In the genomic region with DNA sequence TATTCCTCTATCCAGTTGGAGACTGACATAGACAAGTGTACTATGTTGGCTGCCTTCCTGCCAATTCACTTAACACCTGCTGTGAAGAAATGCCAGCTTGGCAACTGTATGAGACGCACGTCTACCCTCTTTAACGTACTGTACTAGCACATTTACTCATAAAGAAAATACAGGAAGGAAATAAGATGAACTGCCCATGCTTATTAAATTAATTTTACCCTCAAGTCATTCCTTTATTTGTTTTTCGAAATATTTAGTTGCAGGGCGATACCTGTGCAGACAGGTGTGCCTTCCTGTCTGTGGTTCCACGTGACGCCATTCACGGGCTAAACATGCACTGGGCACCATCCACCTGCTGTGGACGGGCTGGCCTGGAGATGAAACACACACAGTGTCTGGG, we compare ENCODE assay signal across 20 cellular contexts. TPM values are rescaled to one million over a fixed set of nuclear protein-coding genes. Genes with fewer than 3 reads are reported as not detected.
DNase-seq lines count a peak whose midpoint lies in the region; ATAC-seq and TF ChIP-seq lines count a peak whose summit lies in the region.
"Had no signal": no experiment of that assay in that cellular context is flagged by ENCODE, and none has a peak within 500 bp of the region (broad histone marks: within the 10 kb centered on the region; RNA-seq: fewer than 3 reads in every experiment).

No MANE protein-coding gene starts in this region.

- H3K27ac ChIP-seq in epithelial cell of prostate (no peak overlapping the region), gastrocnemius medialis (no peak overlapping the region)
- H3K27ac ChIP-seq: colonic mucosa, SK-N-MC, vagina had no signal

- in situ Hi-C loops in gastrocnemius medialis (cut with MboI; ENCODE audit: low sequenced_read_pairs in 4 of 4), result no loop called here

- H3K27me3 ChIP-seq in gastrocnemius medialis, result no peaks in the 10 kb centered on the region
- H3K27me3 ChIP-seq: colonic mucosa, vagina had no signal

- intact Hi-C loops in gastrocnemius medialis (cut with DNase I; ENCODE audit: low total_unique reads), result no loop called here

- DNase-seq in NCI-H2171 treated with DMSO at 0.1 percent for 48 hours (lab: John Stamatoyannopoulos, UW) (peak; percentile 33), NCI-H2171 (lab: John Stamatoyannopoulos, UW) (no peak), NCI-H774 (lab: John Stamatoyannopoulos, UW) (peak; percentile 50), epithelial cell of prostate (ENCODE audit: low read depth, low spot score) (peak; percentile 55), gastrocnemius medialis (no peak), erythroblast (lab: John Stamatoyannopoulos, UW) (no peak), dermis blood vessel endothelial cell (no peak)
- DNase-seq in activated CD4-positive, alpha-beta T cell treated with anti-CD3 and anti-CD28 coated beads, Interleukin-2, amount 50 U/mL, for 1 hour, result no peak
- DNase-seq: activated CD4-positive, CD25-positive, alpha-beta regulatory T cell treated with anti-CD3 and anti-CD28 coated beads, Interleukin-2, amount 50 U/mL, for 72 hours; colonic mucosa; hypothalamus; kidney; mesenchymal stem cell; NCI-H146; stimulated activated CD4-positive, alpha-beta T cell treated with anti-CD3 and anti-CD28 coated beads, Interleukin-12 subunit alpha, Interleukin-12 subunit beta, amount 100 ng/mL, for 4 hours; substantia nigra; T1000 had no signal

- TF ChIP-seq POLR2A in gastrocnemius medialis (IDR thresholded peaks at IDR 0.05) (no peak), erythroblast (IDR thresholded peaks at IDR 0.05; ENCODE audit: low read length) (no peak)

- H3K4me3 ChIP-seq in gastrocnemius medialis, result no peak overlapping the region
- H3K4me3 ChIP-seq: colonic mucosa, SK-N-MC, vagina had no signal

- ATAC-seq in gastrocnemius medialis, result peak; percentile 71 to 82
- ATAC-seq: HCT116 had no signal

- H3K9me3 ChIP-seq in gastrocnemius medialis, result no peaks in the 10 kb centered on the region
- H3K9me3 ChIP-seq: colonic mucosa, vagina had no signal

- H3K36me3 ChIP-seq in gastrocnemius medialis, result no peaks in the 10 kb centered on the region
- H3K36me3 ChIP-seq: colonic mucosa, vagina had no signal

- H3K4me1 ChIP-seq in gastrocnemius medialis, result peaks cover 10 to 14% of the 10 kb centered on the region in 2 donors
- H3K4me1 ChIP-seq: colonic mucosa, vagina had no signal

- TF ChIP-seq CTCF in gastrocnemius medialis (IDR thresholded peaks at IDR 0.05 in 4 of 5, conservative IDR thresholded peaks at IDR 0.05 in 1 of 5), result no peak

RNA-seq across cellular contexts. Expression of a gene that starts 52.0 kb away (rescaled TPM):
- total RNA-seq in gastrocnemius medialis (10 to 100 TPM; 16.4 to 27.6 (median 22.0) TPM), dermis blood vessel endothelial cell (31.8 and 33.5 TPM in 2 replicates)

Comparison
In these comparisons a context has a peak if more than half of its experiments do, and no peak if none do; other contexts are left out.
1. DNase-seq: peak in NCI-H2171 treated with DMSO at 0.1 percent for 48 hours (single experiment), NCI-H774 (single experiment) and epithelial cell of prostate (single experiment); none in NCI-H2171 (single experiment), gastrocnemius medialis (0 of 2), activated CD4-positive, alpha-beta T cell treated with anti-CD3 and anti-CD28 coated beads, Interleukin-2, amount 50 U/mL, for 1 hour (single experiment), erythroblast (0 of 2) and dermis blood vessel endothelial cell (single experiment).